In genomic region chr21:32279377-32279680, GRCh38 we compare ENCODE assay signal across 8 cellular contexts. TPM values are rescaled to one million over a fixed set of nuclear protein-coding genes. Genes with fewer than 3 reads are reported as not detected.
DNase-seq lines count a peak whose midpoint lies in the region; ATAC-seq and TF ChIP-seq lines count a peak whose summit lies in the region.

No MANE protein-coding gene starts in this region.

- H3K4me1 ChIP-seq in RWPE2 (ENCODE audit: insufficient read depth, poor library complexity, severe bottlenecking) = no peaks in the 10 kb centered on the region
- peaks cover 0 to 23% (median 9%) of the 10 kb centered on the region in 3 donors for H3K4me1 ChIP-seq in gastroesophageal sphincter

- peaks cover 28% of the 10 kb centered on the region for H3K36me3 Mint-ChIP-seq in stimulated activated memory B cell treated with anti-CD40 and anti-IgM and Interleukin-4, amounts not matched to agents 10 μg/mL and 1 μg/mL and 100 μg/mL, for 72 hours

- H3K27me3 ChIP-seq in RWPE2 (ENCODE audit: insufficient read depth, poor library complexity, severe bottlenecking) = no peaks in the 10 kb centered on the region
- H3K27me3 ChIP-seq in gastroesophageal sphincter = no peaks in the 10 kb centered on the region

- H3K4me3 ChIP-seq in RWPE2 (ENCODE audit: severe bottlenecking) (peak overlapping the region; percentile 71), gastroesophageal sphincter (peak overlapping the region; percentile 51 to 92)

- peaks cover 35% of the 10 kb centered on the region for H3K4me1 Mint-ChIP-seq in stimulated activated memory B cell treated with anti-CD40 and anti-IgM and Interleukin-4, amounts not matched to agents 10 μg/mL and 1 μg/mL and 100 μg/mL, for 72 hours

- 6% methylated on average over 9 of the region's 10 CpGs; no CpG with 5 or more reads in 1 of the 2 donors for WGBS in gastroesophageal sphincter (ENCODE audit: low coverage in 1 of 2), 2 donors

- H3K4me3 Mint-ChIP-seq in stimulated activated memory B cell treated with anti-CD40 and anti-IgM and Interleukin-4, amounts not matched to agents 10 μg/mL and 1 μg/mL and 100 μg/mL, for 72 hours = peak overlapping the region; percentile 100

- H3K9me3 Mint-ChIP-seq in stimulated activated memory B cell treated with anti-CD40 and anti-IgM and Interleukin-4, amounts not matched to agents 10 μg/mL and 1 μg/mL and 100 μg/mL, for 72 hours = no peaks in the 10 kb centered on the region

- TF ChIP-seq CTCF in RWPE2 (IDR thresholded peaks at IDR 0.05; ENCODE audit: poor library complexity, severe bottlenecking) (no peak), gastroesophageal sphincter (IDR thresholded peaks at IDR 0.05) (no peak)

- TF ChIP-seq EP300 in gastroesophageal sphincter (IDR thresholded peaks at IDR 0.05) = no peak

- DNase-seq in NCI-H748 treated with DMSO at 0.1 percent for 48 hours (lab: John Stamatoyannopoulos, UW) (peak; percentile 25), NCI-H748 (lab: John Stamatoyannopoulos, UW; ENCODE audit: unreplicated experiment) (no peak), RWPE2 (ENCODE audit: low spot score) (no peak), NCI-H69 (lab: John Stamatoyannopoulos, UW) (no peak), 8988T (no peak)

- H3K36me3 ChIP-seq in RWPE2 (ENCODE audit: low read depth) (peaks cover 14% of the 10 kb centered on the region), gastroesophageal sphincter (no peaks in the 10 kb centered on the region)

- no peaks in the 10 kb centered on the region for H3K9me3 ChIP-seq in RWPE2 (ENCODE audit: severe bottlenecking)
- no peaks in the 10 kb centered on the region for H3K9me3 ChIP-seq in gastroesophageal sphincter

- H3K27ac Mint-ChIP-seq in stimulated activated memory B cell treated with anti-CD40 and anti-IgM and Interleukin-4, amounts not matched to agents 10 μg/mL and 1 μg/mL and 100 μg/mL, for 72 hours = peak overlapping the region; percentile 89

- H3K27me3 Mint-ChIP-seq in stimulated activated memory B cell treated with anti-CD40 and anti-IgM and Interleukin-4, amounts not matched to agents 10 μg/mL and 1 μg/mL and 100 μg/mL, for 72 hours = no peaks in the 10 kb centered on the region

- TF ChIP-seq POLR2A in gastroesophageal sphincter (IDR thresholded peaks at IDR 0.05) = no peak

- ATAC-seq in RWPE2 (ENCODE audit: low read depth) = no peak
- ATAC-seq in gastroesophageal sphincter = no peak
- ATAC-seq in stimulated activated memory B cell treated with anti-CD40 and anti-IgM and Interleukin-4, amounts not matched to agents 10 μg/mL and 1 μg/mL and 100 μg/mL, for 72 hours = no peak
- ATAC-seq in HG03520 (IDR thresholded peaks at IDR 0.05; ENCODE audit: unreplicated experiment) = no peak

- H3K27ac ChIP-seq in RWPE2 (ENCODE audit: poor library complexity, severe bottlenecking) = no peak overlapping the region
- peak overlapping the region in 3 of 4 donors; percentile 74 to 83 (median 77) for H3K27ac ChIP-seq in gastroesophageal sphincter

RNA-seq across cellular contexts. Expression of gene MIS18A, which starts 0.5 kb away (rescaled TPM):
- 1 to 10 TPM; 4.7 to 5.5 (median 5.2) TPM for total RNA-seq in gastroesophageal sphincter

RNA-seq across cellular contexts. Expression of gene MRAP, which starts 19.3 kb away (rescaled TPM):
- not detected for total RNA-seq in gastroesophageal sphincter
